ENCODE assay signal across 14 cellular contexts in the genomic region with DNA sequence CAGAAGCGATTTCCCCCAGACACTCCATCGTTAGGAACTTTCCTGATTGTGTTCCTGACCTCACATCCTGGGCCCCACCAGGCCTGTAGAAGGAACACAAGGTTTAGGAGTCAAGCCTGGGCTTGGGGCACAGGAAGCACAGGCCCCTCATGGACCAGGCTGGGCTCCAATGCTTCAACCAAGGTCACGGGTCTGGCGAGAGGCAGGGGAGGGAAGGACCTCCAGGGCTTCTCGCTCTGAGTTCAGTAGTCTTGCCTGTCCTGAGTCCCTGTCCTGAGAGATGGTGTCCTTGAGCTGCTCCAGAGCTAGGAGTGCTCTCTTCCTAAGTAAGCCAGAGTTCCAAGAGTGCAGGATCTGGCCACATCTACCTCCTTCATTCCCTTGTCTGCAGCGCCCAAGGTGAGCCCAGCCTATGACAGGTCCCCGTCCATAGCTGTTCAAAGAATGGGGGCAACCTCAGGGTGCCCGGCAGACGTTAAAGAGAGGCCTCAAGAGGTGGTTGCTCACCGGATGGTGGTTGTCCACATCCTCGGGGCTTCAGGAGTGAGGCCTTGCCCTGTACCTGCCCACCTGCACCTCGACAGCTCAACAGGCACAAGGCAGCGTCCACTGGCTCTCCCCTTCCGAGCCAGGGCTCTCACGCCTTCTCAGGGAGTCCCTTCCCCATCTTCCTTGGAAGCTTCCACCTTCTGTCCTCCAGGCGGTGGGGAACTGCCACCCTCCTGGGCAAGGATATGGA. TPM values are rescaled to one million over a fixed set of nuclear protein-coding genes. Genes with fewer than 3 reads are reported as not detected.
DNase-seq lines count a peak whose midpoint lies in the region; ATAC-seq, FAIRE-seq and TF ChIP-seq lines count a peak whose summit lies in the region.
"Had no signal": no experiment of that assay in that cellular context is flagged by ENCODE, and none has a peak within 500 bp of the region (broad histone marks: within the 10 kb centered on the region; RNA-seq: fewer than 3 reads in every experiment).

No MANE protein-coding gene starts in this region.

- CTCF ChIA-PET in HepG2 (lab: Yijun Ruan, JAX; ENCODE audit: low intra/inter-chr PET ratio, low total read pairs): no interaction called here

- no peaks in the 10 kb centered on the region for H4K20me1 ChIP-seq in HepG2 (ENCODE audit: insufficient read depth, low read length)

- no peak overlapping the region for H3K4me3 ChIP-seq in SK-N-MC
- H3K4me3 ChIP-seq in HepG2 (replicated peaks in 1 of 3; ENCODE audit: insufficient read depth in 1 of 3, low read depth in 2 of 3, low read length in 3 of 3): no peak overlapping the region
- H3K4me3 ChIP-seq in aorta (ENCODE audit: low read length in 2 of 2): no peak overlapping the region

- TF ChIP-seq CTCF in HepG2 (CRISPR knock-in tag; IDR thresholded peaks at IDR 0.05) (no peak), GM10266 (IDR thresholded peaks at IDR 0.05; ENCODE audit: control insufficient read depth, insufficient read depth, low read depth, missing control alignments) (no peak)

- intact Hi-C loops in Right ventricle myocardium superior (cut with DNase I): no loop called here
- intact Hi-C loops in left cardiac atrium (cut with DNase I): no loop called here
- intact Hi-C loops in HepG2 (cut with micrococcal nuclease; ENCODE audit: unreplicated experiment): loop anchor here (5.0 kb wide), 1 partner anchor 35 kb away; a partner anchor contains a TSS
- intact Hi-C loops in aorta (cut with DNase I): no loop called here

- no TSS peak for BruUV-seq in HepG2 (replicated peaks; lab: Mats Ljungman, UMichigan)

- H3K27ac ChIP-seq in SK-N-MC (peak overlapping the region; percentile 31; the same call in 1 of the 2 replicates), HepG2 (ENCODE audit: extremely low read length, insufficient read depth, low read length) (peak overlapping the region; percentile 42), aorta (ENCODE audit: low read depth in 1 of 2, low read length in 2 of 2) (no peak overlapping the region)

- H3K4me1 ChIP-seq in HepG2 (ENCODE audit: insufficient read depth, low read length) (peaks cover 67% of the 10 kb centered on the region), aorta (ENCODE audit: control insufficient read depth in 1 of 2, insufficient read depth in 2 of 2, low read length in 2 of 2) (no peaks in the 10 kb centered on the region)

- ATAC-seq in Right ventricle myocardium superior (ENCODE audit: poor library complexity) (peak; percentile 8), left cardiac atrium (no peak), HepG2 (no peak), aorta (ENCODE audit: low FRiP score) (no peak), GM19463 (IDR thresholded peaks at IDR 0.05; ENCODE audit: unreplicated experiment) (no peak)

- POLR2A ChIA-PET in HepG2 (lab: Yijun Ruan, JAX): interaction anchor here (1.7 to 7.7 kb wide), 4 partner anchors 11 to 36 kb away, joined by 9 to 61 read pairs (median 13); a partner anchor contains a TSS

- peaks cover 5% of the 10 kb centered on the region; the same call in 1 of the 2 replicates for H3K36me3 ChIP-seq in SK-N-MC (ENCODE audit: insufficient read depth, low read length)
- H3K36me3 ChIP-seq in HepG2 (replicated peaks in 1 of 2; ENCODE audit: control insufficient read depth in 1 of 2, insufficient read depth in 2 of 2, low read length in 2 of 2): peaks cover 0 to 5% of the 10 kb centered on the region in 2 experiments; a peak in 1 of 5 replicates
- H3K36me3 ChIP-seq in aorta (ENCODE audit: control insufficient read depth in 1 of 2, insufficient read depth in 2 of 2, low read length in 1 of 2): no peaks in the 10 kb centered on the region

- no peak overlapping the region for H3K9ac ChIP-seq in SK-N-MC (ENCODE audit: insufficient read length)
- H3K9ac ChIP-seq in HepG2 (ENCODE audit: insufficient read depth, low read depth, low read length): no peak overlapping the region

- H3K79me2 ChIP-seq in HepG2 (ENCODE audit: insufficient read depth, low read length): peaks cover 14% of the 10 kb centered on the region

- no peak overlapping the region for H2AFZ ChIP-seq in HepG2 (ENCODE audit: low read length)

- no peak for FAIRE-seq in HepG2 (lab: Jason Lieb, UNC)

- WGBS in HepG2 (ENCODE audit: low lambda C conversion rate): 98% methylated on average over 15 of the region's 16 CpGs
- 93% methylated on average over 15 to 16 of the region's 16 CpGs for WGBS in aorta, 2 donors

- TF ChIP-seq EP300 in HepG2 (IDR thresholded peaks at IDR 0.05; ENCODE audit: low read depth in 2 of 2, low read length in 2 of 2) (no peak), HepG2 (CRISPR knock-in tag; IDR thresholded peaks at IDR 0.05; ENCODE audit: borderline replicate concordance) (no peak)

- no peak for TF ChIP-seq RAD21 in HepG2 (CRISPR knock-in tag; IDR thresholded peaks at IDR 0.05)

- in situ Hi-C loops in HepG2 (cut with HindIII; ENCODE audit: extremely low pct_ligation_motif_present, low pct_unique_long_range_greater_than_20kb): no loop called here

- peak in 1 of 2 experiments; percentile 22; a peak in 1 of 4 replicates for TF ChIP-seq POLR2A in HepG2 (IDR thresholded peaks at IDR 0.05; ENCODE audit: insufficient read depth in 1 of 2, low read depth in 2 of 2, low read length in 2 of 2)

- H3K4me2 ChIP-seq in HepG2 (ENCODE audit: low read depth, low read length): peak overlapping the region; percentile 66

- H3K9me3 ChIP-seq in SK-N-MC (ENCODE audit: low read depth, low read length) (no peaks in the 10 kb centered on the region), HepG2 (ENCODE audit: low read length) (no peaks in the 10 kb centered on the region), aorta (ENCODE audit: control insufficient read depth, low read length) (no peaks in the 10 kb centered on the region)

- DNase-seq in Right ventricle myocardium superior (no peak), left cardiac atrium (no peak), SK-N-MC (ENCODE audit: low read depth, low spot score) (no peak), HepG2 (ENCODE audit: low spot score) (no peak), aorta (peak; percentile 38 to 65), GM10266 (ENCODE audit: extremely low spot score) (no peak)
- DNase-seq: AML-193; cortex of kidney; immature natural killer cell; NCI-H1436; NCI-H2227 treated with DMSO at 0.1 percent for 48 hours; nephron progenitor cell; stimulated activated CD4-positive, alpha-beta T cell treated with anti-CD3 and anti-CD28 coated beads, Interleukin-15, amount 100 ng/mL, for 24 hours had no signal

- no peaks in the 10 kb centered on the region for H3K27me3 ChIP-seq in HepG2 (ENCODE audit: control insufficient read depth in 1 of 2, insufficient read depth in 2 of 2, low read length in 2 of 2)
- no peaks in the 10 kb centered on the region for H3K27me3 ChIP-seq in aorta (ENCODE audit: control insufficient read depth in 1 of 2, insufficient read depth in 2 of 2, low read length in 1 of 2)

RNA-seq across cellular contexts. Expression of a gene that starts 1.6 kb away (rescaled TPM):
- total RNA-seq in Right ventricle myocardium superior: 0.22 TPM
- total RNA-seq in left cardiac atrium: under 1 TPM; 0.15 to 0.37 TPM
- 0.11 and 0.17 TPM in 2 replicates for total RNA-seq in HepG2 (2016; rRNA removed; fragmentation: Illumina TruSeq; extraction: Trizol)
- not detected in 2 replicates for total RNA-seq in HepG2 (2016; cell fraction: cytosol; rRNA removed; fragmentation: Illumina TruSeq; extraction: Trizol; ENCODE audit: low read depth)
- total RNA-seq in HepG2 (2016; cell fraction: insoluble cytoplasmic fraction; rRNA removed; fragmentation: Illumina TruSeq; extraction: Trizol): 0.17 and 0.25 TPM in 2 replicates
- total RNA-seq in HepG2 (2016; cell fraction: membrane; rRNA removed; fragmentation: Illumina TruSeq; extraction: Trizol): 0.07 TPM in 1 of 2 replicates, not detected in the other
- total RNA-seq in HepG2 (2016; cell fraction: nucleus; rRNA removed; fragmentation: Illumina TruSeq; extraction: Trizol): 0.09 and 0.16 TPM in 2 replicates
- polyA plus RNA-seq in HepG2 (2011; rRNA removed): 51.5 and 57.6 TPM in 2 replicates
- polyA plus RNA-seq in HepG2 (2011; cell fraction: cytosol; rRNA removed): 32.3 and 32.4 TPM in 2 replicates
- 71.8 and 73.9 TPM in 2 replicates for polyA plus RNA-seq in HepG2 (2011; cell fraction: nucleus; rRNA removed)
- 7.2 and 22.3 TPM in 2 replicates for polyA plus RNA-seq in HepG2 (2012)
- 0.03 TPM in 1 of 2 replicates, not detected in the other for polyA plus RNA-seq in HepG2 (2016; cell fraction: cytosol; fragmentation: Illumina TruSeq; extraction: Trizol; ENCODE audit: low read depth)
- polyA plus RNA-seq in HepG2 (2016; cell fraction: insoluble cytoplasmic fraction; fragmentation: Illumina TruSeq; extraction: Trizol; ENCODE audit: low read depth): 0.23 and 0.33 TPM in 2 replicates
- 0.05 and 0.07 TPM in 2 replicates for polyA plus RNA-seq in HepG2 (2016; cell fraction: membrane; fragmentation: Illumina TruSeq; extraction: Trizol; ENCODE audit: low read depth)
- 0.33 and 0.59 TPM in 2 replicates for polyA plus RNA-seq in HepG2 (2016; cell fraction: nucleus; fragmentation: Illumina TruSeq; extraction: Trizol; ENCODE audit: insufficient read depth, low read depth)
- 47.0 TPM in 1 of 2 replicates, not detected in the other for polyA minus RNA-seq in HepG2 (2011; rRNA and poly(A)+ RNA removed; ENCODE audit: low replicate concordance)
- 17.2 and 17.4 TPM in 2 replicates for polyA minus RNA-seq in HepG2 (2011; cell fraction: cytosol; rRNA and poly(A)+ RNA removed)
- polyA minus RNA-seq in HepG2 (2011; cell fraction: nucleus; rRNA and poly(A)+ RNA removed): 20.1 and 23.4 TPM in 2 replicates
- total RNA-seq in aorta: 1 to 10 TPM in 1 of 2 donors, under 1 TPM in 1; 0.15 to 2.1 TPM
- polyA plus RNA-seq in aorta: not detected

RNA-seq across cellular contexts. Expression of a gene that starts 10.6 kb away (rescaled TPM):
- total RNA-seq in Right ventricle myocardium superior (133 TPM), left cardiac atrium (100 to 1,000 TPM; 166 to 174 TPM), HepG2 (2016; rRNA removed; fragmentation: Illumina TruSeq; extraction: Trizol) (not detected in 2 replicates), aorta (100 to 1,000 TPM; 183 to 241 TPM)
- not detected in 2 replicates for total RNA-seq in HepG2 (2016; cell fraction: cytosol; rRNA removed; fragmentation: Illumina TruSeq; extraction: Trizol; ENCODE audit: low read depth)
- total RNA-seq in HepG2 (2016; cell fraction: insoluble cytoplasmic fraction; rRNA removed; fragmentation: Illumina TruSeq; extraction: Trizol): not detected in 2 replicates
- not detected in 2 replicates for total RNA-seq in HepG2 (2016; cell fraction: membrane; rRNA removed; fragmentation: Illumina TruSeq; extraction: Trizol)
- total RNA-seq in HepG2 (2016; cell fraction: nucleus; rRNA removed; fragmentation: Illumina TruSeq; extraction: Trizol): not detected in 2 replicates
- polyA plus RNA-seq in HepG2 (2011; rRNA removed) (0.33 and 0.46 TPM in 2 replicates), aorta (100 to 1,000 TPM; 299 to 350 TPM)
- polyA plus RNA-seq in HepG2 (2011; cell fraction: cytosol; rRNA removed): 0.28 and 0.36 TPM in 2 replicates
- polyA plus RNA-seq in HepG2 (2011; cell fraction: nucleus; rRNA removed): 0.23 and 0.59 TPM in 2 replicates
- polyA plus RNA-seq in HepG2 (2012): 0.47 and 0.52 TPM in 2 replicates
- polyA plus RNA-seq in HepG2 (2016; cell fraction: cytosol; fragmentation: Illumina TruSeq; extraction: Trizol; ENCODE audit: low read depth): not detected in 2 replicates
- polyA plus RNA-seq in HepG2 (2016; cell fraction: insoluble cytoplasmic fraction; fragmentation: Illumina TruSeq; extraction: Trizol; ENCODE audit: low read depth): not detected in 2 replicates
- not detected in 2 replicates for polyA plus RNA-seq in HepG2 (2016; cell fraction: membrane; fragmentation: Illumina TruSeq; extraction: Trizol; ENCODE audit: low read depth)
- not detected in 2 replicates for polyA plus RNA-seq in HepG2 (2016; cell fraction: nucleus; fragmentation: Illumina TruSeq; extraction: Trizol; ENCODE audit: insufficient read depth, low read depth)
- 0.10 and 114 TPM in 2 replicates for polyA minus RNA-seq in HepG2 (2011; rRNA and poly(A)+ RNA removed; ENCODE audit: low replicate concordance)
- 0.70 TPM in 1 of 2 replicates, not detected in the other for polyA minus RNA-seq in HepG2 (2011; cell fraction: cytosol; rRNA and poly(A)+ RNA removed)
- polyA minus RNA-seq in HepG2 (2011; cell fraction: nucleus; rRNA and poly(A)+ RNA removed): 1.0 TPM in 1 of 2 replicates, not detected in the other

RNA-seq across cellular contexts. Expression of a gene that starts 14.5 kb away (rescaled TPM):
- total RNA-seq in Right ventricle myocardium superior (143 TPM), left cardiac atrium (100 to 1,000 TPM; 122 to 125 TPM), HepG2 (2016; rRNA removed; fragmentation: Illumina TruSeq; extraction: Trizol) (134 and 163 TPM in 2 replicates), aorta (10 to 100 TPM; 48.2 to 50.1 TPM)
- total RNA-seq in HepG2 (2016; cell fraction: cytosol; rRNA removed; fragmentation: Illumina TruSeq; extraction: Trizol; ENCODE audit: low read depth): 136 and 187 TPM in 2 replicates
- 135 and 172 TPM in 2 replicates for total RNA-seq in HepG2 (2016; cell fraction: insoluble cytoplasmic fraction; rRNA removed; fragmentation: Illumina TruSeq; extraction: Trizol)
- total RNA-seq in HepG2 (2016; cell fraction: membrane; rRNA removed; fragmentation: Illumina TruSeq; extraction: Trizol): 188 and 230 TPM in 2 replicates
- 74.5 and 76.2 TPM in 2 replicates for total RNA-seq in HepG2 (2016; cell fraction: nucleus; rRNA removed; fragmentation: Illumina TruSeq; extraction: Trizol)
- polyA plus RNA-seq in HepG2 (2011; rRNA removed) (99.9 and 121 TPM in 2 replicates), aorta (100 to 1,000 TPM in 1 of 2 donors, 10 to 100 TPM in 1; 51.5 to 110 TPM)
- polyA plus RNA-seq in HepG2 (2011; cell fraction: cytosol; rRNA removed): 40.4 and 46.7 TPM in 2 replicates
- 11.8 and 17.3 TPM in 2 replicates for polyA plus RNA-seq in HepG2 (2011; cell fraction: nucleus; rRNA removed)
- polyA plus RNA-seq in HepG2 (2012): 85.8 and 145 TPM in 2 replicates
- 146 and 191 TPM in 2 replicates for polyA plus RNA-seq in HepG2 (2016; cell fraction: cytosol; fragmentation: Illumina TruSeq; extraction: Trizol; ENCODE audit: low read depth)
- polyA plus RNA-seq in HepG2 (2016; cell fraction: insoluble cytoplasmic fraction; fragmentation: Illumina TruSeq; extraction: Trizol; ENCODE audit: low read depth): 167 and 175 TPM in 2 replicates
- polyA plus RNA-seq in HepG2 (2016; cell fraction: membrane; fragmentation: Illumina TruSeq; extraction: Trizol; ENCODE audit: low read depth): 151 and 201 TPM in 2 replicates
- polyA plus RNA-seq in HepG2 (2016; cell fraction: nucleus; fragmentation: Illumina TruSeq; extraction: Trizol; ENCODE audit: insufficient read depth, low read depth): 88.7 and 95.7 TPM in 2 replicates
- 19.0 and 25.4 TPM in 2 replicates for polyA minus RNA-seq in HepG2 (2011; rRNA and poly(A)+ RNA removed; ENCODE audit: low replicate concordance)
- 21.2 and 23.6 TPM in 2 replicates for polyA minus RNA-seq in HepG2 (2011; cell fraction: cytosol; rRNA and poly(A)+ RNA removed)
- 61.4 and 62.2 TPM in 2 replicates for polyA minus RNA-seq in HepG2 (2011; cell fraction: nucleus; rRNA and poly(A)+ RNA removed)

RNA-seq across cellular contexts. Expression of a gene that starts 24.9 kb away (rescaled TPM):
- total RNA-seq in Right ventricle myocardium superior (37.6 TPM), left cardiac atrium (10 to 100 TPM; 39.9 to 58.4 TPM), HepG2 (2016; rRNA removed; fragmentation: Illumina TruSeq; extraction: Trizol) (42.6 and 59.8 TPM in 2 replicates), aorta (10 to 100 TPM; 24.0 to 33.1 TPM)
- 19.8 and 23.7 TPM in 2 replicates for total RNA-seq in HepG2 (2016; cell fraction: cytosol; rRNA removed; fragmentation: Illumina TruSeq; extraction: Trizol; ENCODE audit: low read depth)
- total RNA-seq in HepG2 (2016; cell fraction: insoluble cytoplasmic fraction; rRNA removed; fragmentation: Illumina TruSeq; extraction: Trizol): 40.7 and 62.3 TPM in 2 replicates
- total RNA-seq in HepG2 (2016; cell fraction: membrane; rRNA removed; fragmentation: Illumina TruSeq; extraction: Trizol): 47.0 and 50.1 TPM in 2 replicates
- total RNA-seq in HepG2 (2016; cell fraction: nucleus; rRNA removed; fragmentation: Illumina TruSeq; extraction: Trizol): 15.4 and 21.0 TPM in 2 replicates
- polyA plus RNA-seq in HepG2 (2011; rRNA removed) (19.5 and 23.3 TPM in 2 replicates), aorta (10 to 100 TPM; 19.5 to 44.2 TPM)
- polyA plus RNA-seq in HepG2 (2011; cell fraction: cytosol; rRNA removed): 7.1 and 11.2 TPM in 2 replicates
- polyA plus RNA-seq in HepG2 (2011; cell fraction: nucleus; rRNA removed): 6.0 and 7.6 TPM in 2 replicates
- 17.6 and 21.3 TPM in 2 replicates for polyA plus RNA-seq in HepG2 (2012)
- polyA plus RNA-seq in HepG2 (2016; cell fraction: cytosol; fragmentation: Illumina TruSeq; extraction: Trizol; ENCODE audit: low read depth): 16.2 and 20.1 TPM in 2 replicates
- 46.4 and 46.8 TPM in 2 replicates for polyA plus RNA-seq in HepG2 (2016; cell fraction: insoluble cytoplasmic fraction; fragmentation: Illumina TruSeq; extraction: Trizol; ENCODE audit: low read depth)
- 29.0 and 30.9 TPM in 2 replicates for polyA plus RNA-seq in HepG2 (2016; cell fraction: membrane; fragmentation: Illumina TruSeq; extraction: Trizol; ENCODE audit: low read depth)
- polyA plus RNA-seq in HepG2 (2016; cell fraction: nucleus; fragmentation: Illumina TruSeq; extraction: Trizol; ENCODE audit: insufficient read depth, low read depth): 22.7 and 25.0 TPM in 2 replicates
- 35.2 and 278 TPM in 2 replicates for polyA minus RNA-seq in HepG2 (2011; rRNA and poly(A)+ RNA removed; ENCODE audit: low replicate concordance)
- polyA minus RNA-seq in HepG2 (2011; cell fraction: cytosol; rRNA and poly(A)+ RNA removed): 23.0 and 32.6 TPM in 2 replicates
- polyA minus RNA-seq in HepG2 (2011; cell fraction: nucleus; rRNA and poly(A)+ RNA removed): 9.5 and 14.8 TPM in 2 replicates

RNA-seq across cellular contexts. Expression of a gene that starts 36.6 kb away (rescaled TPM):
- 29.0 TPM for total RNA-seq in Right ventricle myocardium superior
- total RNA-seq in left cardiac atrium: 10 to 100 TPM; 28.7 to 34.1 TPM
- total RNA-seq in HepG2 (2016; rRNA removed; fragmentation: Illumina TruSeq; extraction: Trizol): 159 and 160 TPM in 2 replicates
- 40.4 and 47.8 TPM in 2 replicates for total RNA-seq in HepG2 (2016; cell fraction: cytosol; rRNA removed; fragmentation: Illumina TruSeq; extraction: Trizol; ENCODE audit: low read depth)
- total RNA-seq in HepG2 (2016; cell fraction: insoluble cytoplasmic fraction; rRNA removed; fragmentation: Illumina TruSeq; extraction: Trizol): 132 and 155 TPM in 2 replicates
- 73.6 and 76.0 TPM in 2 replicates for total RNA-seq in HepG2 (2016; cell fraction: membrane; rRNA removed; fragmentation: Illumina TruSeq; extraction: Trizol)
- 124 and 141 TPM in 2 replicates for total RNA-seq in HepG2 (2016; cell fraction: nucleus; rRNA removed; fragmentation: Illumina TruSeq; extraction: Trizol)
- polyA plus RNA-seq in HepG2 (2011; rRNA removed): 168 and 203 TPM in 2 replicates
- polyA plus RNA-seq in HepG2 (2011; cell fraction: cytosol; rRNA removed): 156 and 174 TPM in 2 replicates
- 553 and 648 TPM in 2 replicates for polyA plus RNA-seq in HepG2 (2011; cell fraction: nucleus; rRNA removed)
- polyA plus RNA-seq in HepG2 (2012): 143 and 173 TPM in 2 replicates
- 31.7 and 32.2 TPM in 2 replicates for polyA plus RNA-seq in HepG2 (2016; cell fraction: cytosol; fragmentation: Illumina TruSeq; extraction: Trizol; ENCODE audit: low read depth)
- polyA plus RNA-seq in HepG2 (2016; cell fraction: insoluble cytoplasmic fraction; fragmentation: Illumina TruSeq; extraction: Trizol; ENCODE audit: low read depth): 140 and 169 TPM in 2 replicates
- 55.0 and 56.1 TPM in 2 replicates for polyA plus RNA-seq in HepG2 (2016; cell fraction: membrane; fragmentation: Illumina TruSeq; extraction: Trizol; ENCODE audit: low read depth)
- polyA plus RNA-seq in HepG2 (2016; cell fraction: nucleus; fragmentation: Illumina TruSeq; extraction: Trizol; ENCODE audit: insufficient read depth, low read depth): 254 and 278 TPM in 2 replicates
- 150 and 192 TPM in 2 replicates for polyA minus RNA-seq in HepG2 (2011; rRNA and poly(A)+ RNA removed; ENCODE audit: low replicate concordance)
- 74.9 and 79.5 TPM in 2 replicates for polyA minus RNA-seq in HepG2 (2011; cell fraction: cytosol; rRNA and poly(A)+ RNA removed)
- 224 and 244 TPM in 2 replicates for polyA minus RNA-seq in HepG2 (2011; cell fraction: nucleus; rRNA and poly(A)+ RNA removed)
- 10 to 100 TPM; 40.5 to 50.1 TPM for total RNA-seq in aorta
- polyA plus RNA-seq in aorta: 10 to 100 TPM; 22.7 to 53.9 TPM

Comparison
In these comparisons a context has a peak if more than half of its experiments do, and no peak if none do; other contexts are left out.
1. DNase-seq: peak in aorta (2 of 2); none in Right ventricle myocardium superior (single experiment), left cardiac atrium (single experiment), SK-N-MC (single experiment), HepG2 (single experiment) and GM10266 (single experiment).
2. H3K27ac ChIP-seq: peak in SK-N-MC (single experiment) and HepG2 (single experiment); none in aorta (0 of 2).
3. RNA of a gene that starts 10.6 kb away (total RNA-seq): 183 to 241 TPM in aorta, 166 to 174 TPM in left cardiac atrium and 133 TPM in Right ventricle myocardium superior (single experiment); not detected in HepG2; every median in the first group is over 100 times any median in the second.